In genomic region chr19:21149877-21150276, GRCh38 we compare ENCODE assay signal across 28 cellular contexts.
"Had no signal": no experiment of that assay in that cellular context is flagged by ENCODE, and none has a peak within 500 bp of the region (broad histone marks: within the 10 kb centered on the region; RNA-seq: fewer than 3 reads in every experiment).

No MANE protein-coding gene starts in this region.

- H3K9me3 Mint-ChIP-seq: activated T-cell treated with anti-CD3 and anti-CD28 coated beads, Interleukin-2, amount 50 U/mL, for 4 hours; activated T-helper 17 cell treated with anti-CD3 and anti-CD28 coated beads, Interleukin-2, amount 50 U/mL, for 72 hours; effector memory CD8-positive, alpha-beta T cell had no signal

- H3K9me3 ChIP-seq: body of pancreas had no signal

- H3K4me3 Mint-ChIP-seq: activated CD4-positive, alpha-beta memory T cell treated with anti-CD3 and anti-CD28 coated beads, Interleukin-2, amount 10 ng/mL, durations not matched to agents 7 days and 5 days; activated CD4-positive, alpha-beta T cell treated with anti-CD3 and anti-CD28 coated beads, Interleukin-2, amount 10 ng/mL, durations not matched to agents 7 days and 5 days; activated naive CD8-positive, alpha-beta T cell; activated T-cell treated with anti-CD3 and anti-CD28 coated beads, Interleukin-2, amount 50 U/mL, for 4 hours; activated T-helper 17 cell treated with anti-CD3 and anti-CD28 coated beads, Interleukin-2, amount 50 U/mL, for 72 hours; effector memory CD8-positive, alpha-beta T cell; T-cell; T-helper 17 cell; T-helper 2 cell treated with Interferon-gamma antibody and Interleukin-4, amounts not matched to agents 5 μg/mL and 100 μg/mL, for 36 hours had no signal

- H3K4me3 ChIP-seq: body of pancreas had no signal

- H3K4me1 Mint-ChIP-seq: activated CD4-positive, alpha-beta memory T cell treated with anti-CD3 and anti-CD28 coated beads, Interleukin-2, amount 10 ng/mL, durations not matched to agents 7 days and 5 days had no signal

- ATAC-seq: activated T-cell treated with anti-CD3 and anti-CD28 coated beads, Interleukin-2, amount 50 U/mL, for 4 hours; activated T-helper 17 cell treated with anti-CD3 and anti-CD28 coated beads, Interleukin-2, amount 50 U/mL, for 72 hours; body of pancreas; effector memory CD8-positive, alpha-beta T cell; T-cell; T-helper 17 cell had no signal

- H3K27ac ChIP-seq: body of pancreas, epithelial cell of prostate had no signal

- H3K27me3 ChIP-seq: body of pancreas had no signal

- H3K27me3 Mint-ChIP-seq: activated CD4-positive, alpha-beta memory T cell treated with anti-CD3 and anti-CD28 coated beads, Interleukin-2, amount 10 ng/mL, durations not matched to agents 7 days and 5 days; activated CD4-positive, alpha-beta T cell treated with anti-CD3 and anti-CD28 coated beads, Interleukin-2, amount 10 ng/mL, durations not matched to agents 7 days and 5 days; activated naive CD8-positive, alpha-beta T cell; activated T-helper 17 cell treated with anti-CD3 and anti-CD28 coated beads, Interleukin-2, amount 50 U/mL, for 72 hours; effector memory CD8-positive, alpha-beta T cell; T-cell; T-helper 17 cell had no signal

- H3K27ac Mint-ChIP-seq: activated CD4-positive, alpha-beta memory T cell treated with anti-CD3 and anti-CD28 coated beads, Interleukin-2, amount 10 ng/mL, durations not matched to agents 7 days and 5 days; activated CD4-positive, alpha-beta T cell treated with anti-CD3 and anti-CD28 coated beads, Interleukin-2, amount 10 ng/mL, durations not matched to agents 7 days and 5 days; activated naive CD8-positive, alpha-beta T cell; activated T-helper 17 cell treated with anti-CD3 and anti-CD28 coated beads, Interleukin-2, amount 50 U/mL, for 72 hours; T-helper 17 cell; T-helper 2 cell treated with Interferon-gamma antibody and Interleukin-4, amounts not matched to agents 5 μg/mL and 100 μg/mL, for 36 hours had no signal

- DNase-seq: activated CD4-positive, alpha-beta memory T cell treated with anti-CD3 and anti-CD28 coated beads, Interleukin-2, amount 10 ng/mL, durations not matched to agents 7 days and 5 days; activated CD4-positive, alpha-beta T cell treated with anti-CD3 and anti-CD28 coated beads for 1 hour; activated CD4-positive, alpha-beta T cell treated with anti-CD3 and anti-CD28 coated beads for 4 hours; activated CD4-positive, alpha-beta T cell treated with anti-CD3 and anti-CD28 coated beads, Interleukin-2, amount 10 ng/mL, durations not matched to agents 7 days and 5 days; activated CD4-positive, alpha-beta T cell treated with anti-CD3 and anti-CD28 coated beads, Interleukin-2, amount 50 U/mL, for 4 hours; activated CD4-positive, CD25-positive, alpha-beta regulatory T cell; activated effector memory CD4-positive, alpha-beta T cell treated with Interleukin-2 at 50 U/mL for 16 hours; activated gamma-delta T cell treated with Interleukin-2 at 50 U/mL for 16 hours; activated naive CD4-positive, alpha-beta T cell treated with anti-CD3 and anti-CD28 coated beads, Interleukin-2, amount 50 U/mL, for 16 hours; activated naive CD4-positive, alpha-beta T cell treated with Interleukin-2 at 50 U/mL for 16 hours; activated T-cell treated with anti-CD3 and anti-CD28 coated beads, Interleukin-2, amount 50 U/mL, for 4 hours; amniotic stem cell; aorta; body of pancreas; caudate nucleus; cortex of kidney; dermis blood vessel endothelial cell; effector CD4-positive, alpha-beta T cell; effector memory CD8-positive, alpha-beta T cell; foreskin fibroblast; SW 1271; T-cell; T-helper 17 cell; T1000 had no signal
